Comparison of ENCODE assay signal across 2 cellular contexts in the genomic region with DNA sequence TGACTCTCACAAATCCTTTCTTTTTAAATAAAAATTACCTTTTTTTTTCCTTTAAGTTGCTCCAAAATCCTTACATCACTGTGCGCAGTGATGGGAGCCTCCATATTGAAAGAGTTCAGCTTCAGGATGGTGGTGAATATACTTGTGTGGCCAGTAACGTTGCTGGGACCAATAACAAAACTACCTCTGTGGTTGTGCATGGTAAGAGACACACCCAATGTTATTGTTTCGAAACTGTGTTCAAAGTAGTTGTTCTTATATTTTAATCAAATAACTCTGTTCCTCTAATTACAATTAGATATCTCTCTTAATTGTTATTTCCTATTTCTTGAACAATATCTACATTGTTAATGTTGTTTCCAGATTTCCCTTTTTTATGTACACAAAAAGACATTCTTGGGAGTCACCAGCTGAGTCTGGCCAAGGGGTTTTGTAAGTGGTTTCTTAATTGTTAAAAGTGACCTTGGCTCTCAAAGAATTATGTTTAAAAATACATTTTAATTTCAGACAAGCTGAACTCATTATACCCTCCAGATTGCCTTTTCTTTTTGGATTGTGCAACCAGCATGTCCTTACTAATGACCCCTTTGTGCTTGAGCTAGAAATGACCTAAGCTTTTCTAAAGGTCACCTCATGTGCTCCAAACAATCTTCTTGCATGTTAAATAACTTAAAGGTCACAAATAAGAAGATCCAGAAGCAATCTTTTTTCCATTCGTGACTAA.
TF ChIP-seq lines count a peak whose summit lies in the region.

No MANE protein-coding gene starts in this region.

TF ChIP-seq in IMR-90, 13 proteins besides CTCF, POLR2A, EP300 and RAD21:
- no peak for TF ChIP-seq BHLHE40 (IDR thresholded peaks at IDR 0.05; ENCODE audit: low read depth, low read length)
- 0 out of 2 replicates have a peak, but pooled peaks have one; percentile 20 for TF ChIP-seq CEBPB (IDR thresholded peaks at IDR 0.05; ENCODE audit: low read depth, low read length)

TF ChIP-seq in K562, 482 proteins besides CTCF, POLR2A, EP300 and RAD21:
- TF ChIP-seq, protein P1, sequence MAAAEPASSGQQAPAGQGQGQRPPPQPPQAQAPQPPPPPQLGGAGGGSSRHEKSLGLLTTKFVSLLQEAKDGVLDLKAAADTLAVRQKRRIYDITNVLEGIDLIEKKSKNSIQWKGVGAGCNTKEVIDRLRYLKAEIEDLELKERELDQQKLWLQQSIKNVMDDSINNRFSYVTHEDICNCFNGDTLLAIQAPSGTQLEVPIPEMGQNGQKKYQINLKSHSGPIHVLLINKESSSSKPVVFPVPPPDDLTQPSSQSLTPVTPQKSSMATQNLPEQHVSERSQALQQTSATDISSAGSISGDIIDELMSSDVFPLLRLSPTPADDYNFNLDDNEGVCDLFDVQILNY (CRISPR knock-in tag; IDR thresholded peaks at IDR 0.05), result no peak
- TF ChIP-seq ZNF830 (CRISPR knock-in tag; IDR thresholded peaks at IDR 0.05), result no peak
- no peak for TF ChIP-seq JUND (IDR thresholded peaks at IDR 0.05; ENCODE audit: borderline replicate concordance, low read depth, low read length)
- no peak for TF ChIP-seq JUND (tag; IDR thresholded peaks at IDR 0.05; ENCODE audit: borderline replicate concordance, low read depth, low read length)
- peak; percentile 59 for TF ChIP-seq CEBPB (tag; IDR thresholded peaks at IDR 0.05)
- TF ChIP-seq, protein P2, sequence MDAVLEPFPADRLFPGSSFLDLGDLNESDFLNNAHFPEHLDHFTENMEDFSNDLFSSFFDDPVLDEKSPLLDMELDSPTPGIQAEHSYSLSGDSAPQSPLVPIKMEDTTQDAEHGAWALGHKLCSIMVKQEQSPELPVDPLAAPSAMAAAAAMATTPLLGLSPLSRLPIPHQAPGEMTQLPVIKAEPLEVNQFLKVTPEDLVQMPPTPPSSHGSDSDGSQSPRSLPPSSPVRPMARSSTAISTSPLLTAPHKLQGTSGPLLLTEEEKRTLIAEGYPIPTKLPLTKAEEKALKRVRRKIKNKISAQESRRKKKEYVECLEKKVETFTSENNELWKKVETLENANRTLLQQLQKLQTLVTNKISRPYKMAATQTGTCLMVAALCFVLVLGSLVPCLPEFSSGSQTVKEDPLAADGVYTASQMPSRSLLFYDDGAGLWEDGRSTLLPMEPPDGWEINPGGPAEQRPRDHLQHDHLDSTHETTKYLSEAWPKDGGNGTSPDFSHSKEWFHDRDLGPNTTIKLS (IDR thresholded peaks at IDR 0.05; ENCODE audit: borderline replicate concordance, low read depth), result no peak
- no peak for TF ChIP-seq HMG20B (CRISPR knock-in tag; IDR thresholded peaks at IDR 0.05)
